Comparison of ENCODE assay signal across 29 cellular contexts in genomic region chr14:96702831-96703230, GRCh38.
"Had no signal": no experiment of that assay in that cellular context is flagged by ENCODE, and none has a peak within 500 bp of the region (broad histone marks: within the 10 kb centered on the region; RNA-seq: fewer than 3 reads in every experiment).

No MANE protein-coding gene starts in this region.

- H3K27ac Mint-ChIP-seq: stimulated activated effector memory CD8-positive, alpha-beta T cell treated with anti-CD3 and anti-CD28 coated beads, Interleukin-12 subunit alpha, Interleukin-12 subunit beta, amount 100 ng/mL, for 72 hours; stimulated activated memory B cell treated with anti-CD40 and anti-IgM and Interleukin-4, amounts not matched to agents 10 μg/mL and 1 μg/mL and 100 μg/mL, for 72 hours; stimulated activated naive B cell treated with anti-CD40 and anti-IgM and Interleukin-4, amounts not matched to agents 10 μg/mL and 1 μg/mL and 100 μg/mL, for 72 hours; stimulated activated naive CD8-positive, alpha-beta T cell treated with anti-CD3 and anti-CD28 coated beads, Interleukin-15, amount 100 ng/mL, for 72 hours; stimulated activated naive CD8-positive, alpha-beta T cell treated with anti-CD3 and anti-CD28 coated beads, Interleukin-15, Interleukin-2, amounts not matched to agents 100 ng/mL and 50 ng/mL, for 24 hours; type B pancreatic cell had no signal

- FAIRE-seq: urothelium cell line had no signal

- H3K4me1 ChIP-seq: stomach, suprapubic skin, testis, thyroid gland, tibial artery, tibial nerve, transverse colon, upper lobe of left lung, upper lobe of right lung, uterus, vagina had no signal

- H3K4me1 Mint-ChIP-seq: stimulated activated memory B cell treated with anti-CD40 and anti-IgM and Interleukin-4, amounts not matched to agents 10 μg/mL and 1 μg/mL and 100 μg/mL, for 72 hours; stimulated activated naive B cell treated with anti-CD40 and anti-IgM and Interleukin-4, amounts not matched to agents 10 μg/mL and 1 μg/mL and 100 μg/mL, for 72 hours; stimulated activated naive CD8-positive, alpha-beta T cell treated with anti-CD3 and anti-CD28 coated beads, Interleukin-15, amount 100 ng/mL, for 72 hours had no signal

- H3K27me3 Mint-ChIP-seq: type B pancreatic cell had no signal

- H3K4me3 ChIP-seq: stomach, suprapubic skin, testis, thoracic aorta, thyroid gland, tibial artery, tibial nerve, transverse colon, upper lobe of left lung, upper lobe of right lung, uterus, vagina had no signal

- H3K9me3 Mint-ChIP-seq: stimulated activated effector memory CD8-positive, alpha-beta T cell treated with anti-CD3 and anti-CD28 coated beads, Interleukin-12 subunit alpha, Interleukin-12 subunit beta, amount 100 ng/mL, for 72 hours; stimulated activated naive CD8-positive, alpha-beta T cell treated with anti-CD3 and anti-CD28 coated beads, Interleukin-15, amount 100 ng/mL, for 72 hours; stimulated activated naive CD8-positive, alpha-beta T cell treated with anti-CD3 and anti-CD28 coated beads, Interleukin-15, Interleukin-2, amounts not matched to agents 100 ng/mL and 50 ng/mL, for 24 hours had no signal

- H3K27ac ChIP-seq: stomach, suprapubic skin, testis, thoracic aorta, thyroid gland, tibial artery, tibial nerve, transverse colon, upper lobe of left lung, upper lobe of right lung, uterus, vagina had no signal

- H3K36me3 Mint-ChIP-seq: stimulated activated effector memory CD8-positive, alpha-beta T cell treated with anti-CD3 and anti-CD28 coated beads, Interleukin-12 subunit alpha, Interleukin-12 subunit beta, amount 100 ng/mL, for 72 hours; stimulated activated memory B cell treated with anti-CD40 and anti-IgM and Interleukin-4, amounts not matched to agents 10 μg/mL and 1 μg/mL and 100 μg/mL, for 72 hours; stimulated activated naive B cell treated with anti-CD40 and anti-IgM and Interleukin-4, amounts not matched to agents 10 μg/mL and 1 μg/mL and 100 μg/mL, for 72 hours; type B pancreatic cell had no signal

- H3K9me3 ChIP-seq: suprapubic skin, testis, thoracic aorta, thyroid gland, transverse colon, upper lobe of left lung, upper lobe of right lung, uterus, vagina had no signal

- DNase-seq: stimulated activated CD4-positive, alpha-beta T cell treated with anti-CD3 and anti-CD28 coated beads, Interleukin-2, amount 100 ng/mL, for 48 hours; stimulated activated CD4-positive, alpha-beta T cell treated with anti-CD3 and anti-CD28 coated beads, Interleukin-4, amount 100 ng/mL, for 1 hour; stimulated activated CD4-positive, alpha-beta T cell treated with anti-CD3 and anti-CD28 coated beads, Interleukin-4, amount 100 ng/mL, for 24 hours; stimulated activated CD4-positive, alpha-beta T cell treated with anti-CD3 and anti-CD28 coated beads, Interleukin-4, amount 100 ng/mL, for 4 hours; stimulated activated CD8-positive, alpha-beta memory T cell treated with anti-CD3 and anti-CD28 coated beads, Interleukin-4, amount 100 ng/mL, for 48 hours; stimulated activated naive B cell treated with anti-CD40 and anti-IgM and Interleukin-4, amounts not matched to agents 10 μg/mL and 1 μg/mL and 100 μg/mL, for 72 hours; stimulated activated naive CD4-positive, alpha-beta T cell; stimulated activated naive CD4-positive, alpha-beta T cell treated with Interleukin-2 at 50 U/mL for 16 hours; stimulated activated naive CD8-positive, alpha-beta T cell treated with anti-CD3 and anti-CD28 coated beads, Interleukin-15, amount 100 ng/mL, for 72 hours; stimulated activated naive CD8-positive, alpha-beta T cell treated with anti-CD3 and anti-CD28 coated beads, Interleukin-15, Interleukin-2, amounts not matched to agents 100 U/mL and 50 U/mL, for 24 hours; stomach; substantia nigra; testis; thyroid gland; tibial artery; transverse colon; trophoblast cell; upper lobe of left lung; upper lobe of right lung; uterus had no signal

- H3K36me3 ChIP-seq: stomach, suprapubic skin, thoracic aorta, thyroid gland, tibial artery, tibial nerve, transverse colon, upper lobe of left lung, upper lobe of right lung, uterus, vagina had no signal

- ATAC-seq: stimulated activated effector memory CD8-positive, alpha-beta T cell treated with anti-CD3 and anti-CD28 coated beads, Interleukin-12 subunit alpha, Interleukin-12 subunit beta, amount 100 ng/mL, for 72 hours; stimulated activated memory B cell treated with anti-CD40 and anti-IgM and Interleukin-4, amounts not matched to agents 10 μg/mL and 1 μg/mL and 100 μg/mL, for 72 hours; stimulated activated naive B cell treated with anti-CD40 and anti-IgM and Interleukin-4, amounts not matched to agents 10 μg/mL and 1 μg/mL and 100 μg/mL, for 72 hours; stimulated activated naive CD8-positive, alpha-beta T cell treated with anti-CD3 and anti-CD28 coated beads, Interleukin-15, amount 100 ng/mL, for 72 hours; stimulated activated naive CD8-positive, alpha-beta T cell treated with anti-CD3 and anti-CD28 coated beads, Interleukin-15, Interleukin-2, amounts not matched to agents 100 U/mL and 50 U/mL, for 24 hours; upper lobe of right lung had no signal

- H3K27me3 ChIP-seq: testis, thyroid gland, tibial nerve, transverse colon, upper lobe of left lung, upper lobe of right lung, uterus, vagina had no signal

- H3K4me3 Mint-ChIP-seq: stimulated activated effector memory CD8-positive, alpha-beta T cell treated with anti-CD3 and anti-CD28 coated beads, Interleukin-12 subunit alpha, Interleukin-12 subunit beta, amount 100 ng/mL, for 72 hours; stimulated activated memory B cell treated with anti-CD40 and anti-IgM and Interleukin-4, amounts not matched to agents 10 μg/mL and 1 μg/mL and 100 μg/mL, for 72 hours; stimulated activated naive B cell treated with anti-CD40 and anti-IgM and Interleukin-4, amounts not matched to agents 10 μg/mL and 1 μg/mL and 100 μg/mL, for 72 hours; stimulated activated naive CD8-positive, alpha-beta T cell treated with anti-CD3 and anti-CD28 coated beads, Interleukin-15, amount 100 ng/mL, for 72 hours; stimulated activated naive CD8-positive, alpha-beta T cell treated with anti-CD3 and anti-CD28 coated beads, Interleukin-15, Interleukin-2, amounts not matched to agents 100 ng/mL and 50 ng/mL, for 24 hours; type B pancreatic cell had no signal
